Comparison of ENCODE assay signal across 22 cellular contexts in the genomic region with DNA sequence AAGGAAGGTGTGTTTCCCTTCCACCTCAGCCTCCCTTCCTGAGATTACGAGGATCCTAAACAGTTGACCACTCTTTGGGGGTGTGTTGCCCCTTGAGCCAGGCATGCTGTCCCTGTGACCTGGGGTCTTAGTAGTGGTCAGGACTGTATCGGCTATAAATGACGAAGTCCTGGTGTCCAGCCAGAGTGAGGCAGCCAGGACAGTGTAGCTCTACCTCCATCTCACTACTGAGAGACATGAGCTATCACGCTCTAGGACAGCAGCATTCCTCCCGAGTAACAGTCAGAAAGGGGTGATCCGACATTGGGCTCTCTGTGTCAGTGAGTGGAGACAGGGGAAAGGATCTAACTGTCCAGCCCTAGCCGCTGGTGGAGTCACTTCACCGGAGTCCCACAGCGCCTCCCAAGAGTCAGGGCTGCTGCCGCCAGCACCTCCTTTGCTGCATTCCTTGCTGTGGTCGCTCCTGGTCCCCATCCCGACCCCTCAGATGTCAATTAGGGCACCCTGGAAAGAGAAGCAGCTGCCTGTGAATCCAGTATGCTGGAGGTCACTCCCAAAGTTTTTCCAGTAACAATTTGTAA. TPM values are rescaled to one million over a fixed set of nuclear protein-coding genes. Genes with fewer than 3 reads are reported as not detected.
DNase-seq lines count a peak whose midpoint lies in the region; ATAC-seq and TF ChIP-seq lines count a peak whose summit lies in the region.
"Had no signal": no experiment of that assay in that cellular context is flagged by ENCODE, and none has a peak within 500 bp of the region (broad histone marks: within the 10 kb centered on the region; RNA-seq: fewer than 3 reads in every experiment).

No MANE protein-coding gene starts in this region.

- H3K27ac ChIP-seq in esophagus muscularis mucosa (replicated peaks in 1 of 4) (no peak overlapping the region), stomach (peak overlapping the region in 4 of 5 donors; percentile 20 to 78 (median 62))
- no peak overlapping the region for H3K27ac ChIP-seq in CD8-positive, alpha-beta T cell (ENCODE audit: low read depth, low read length)
- H3K27ac ChIP-seq: HL-60, KMS-11, SJSA1 had no signal

- intact Hi-C loops in Calu3 (cut with micrococcal nuclease; ENCODE audit: unreplicated experiment) = no loop called here
- intact Hi-C loops in esophagus muscularis mucosa (cut with DNase I) = no loop called here
- intact Hi-C loops in stomach (cut with DNase I; ENCODE audit: low total_unique reads) = no loop called here
- intact Hi-C loops in CD8-positive, alpha-beta T cell (cut with DNase I, micrococcal nuclease) = no loop called here

- H3K4me1 Mint-ChIP-seq in Calu3 (ENCODE audit: low read depth, unreplicated experiment) = peaks cover 62% of the 10 kb centered on the region
- no peaks in the 10 kb centered on the region for H3K4me1 Mint-ChIP-seq in CD8-positive, alpha-beta T cell (ENCODE audit: low read depth)

- TF ChIP-seq EP300 in esophagus muscularis mucosa (IDR thresholded peaks at IDR 0.05) = no peak
- TF ChIP-seq EP300 in stomach (IDR thresholded peaks at IDR 0.05) = no peak

- no peak for TF ChIP-seq CTCF in Calu3 (IDR thresholded peaks at IDR 0.05; ENCODE audit: unreplicated experiment)
- TF ChIP-seq CTCF in esophagus muscularis mucosa (IDR thresholded peaks at IDR 0.05) = no peak
- TF ChIP-seq CTCF in stomach (IDR thresholded peaks at IDR 0.05) = no peak
- TF ChIP-seq CTCF in CD8-positive, alpha-beta T cell (IDR thresholded peaks at IDR 0.05) = no peak

- POLR2A ChIA-PET in CD8-positive, alpha-beta T cell (lab: Charles Lee) = no interaction called here

- H3K36me3 ChIP-seq in esophagus muscularis mucosa = no peaks in the 10 kb centered on the region
- H3K36me3 ChIP-seq in stomach = no peaks in the 10 kb centered on the region
- H3K36me3 ChIP-seq in CD8-positive, alpha-beta T cell (ENCODE audit: insufficient read depth, low read length) = no peaks in the 10 kb centered on the region
- H3K36me3 ChIP-seq: BE2C, SJSA1 had no signal

- H3K4me3 ChIP-seq in esophagus muscularis mucosa (no peak overlapping the region), stomach (no peak overlapping the region)
- no peak overlapping the region for H3K4me3 ChIP-seq in CD8-positive, alpha-beta T cell (ENCODE audit: low read depth, low read length)
- H3K4me3 ChIP-seq: SJSA1 had no signal

- DNase-seq in Calu3 (no peak), SK-MEL-5 (ENCODE audit: low read depth, low spot score) (peak; percentile 7), esophagus muscularis mucosa (ENCODE audit: extremely low spot score) (peak; percentile 50), stomach (no peak)
- no peak for DNase-seq in activated CD4-positive, alpha-beta T cell treated with anti-CD3 and anti-CD28 coated beads for 4 hours
- DNase-seq in CD8-positive, alpha-beta T cell = no peak
- DNase-seq: BE2C; DMS 273 treated with DMSO at 0.1 percent for 48 hours; DMS79 treated with DMSO at 0.1 percent for 48 hours; HCEC 1CT; NCI-H1092 treated with DMSO at 0.1 percent for 48 hours; NCI-H1436 treated with DMSO at 0.1 percent for 48 hours; NCI-H2029; NCI-H345; NCI-H524; NCI-H774; NK-92 treated with Interleukin-12 subunit alpha and Interleukin-12 subunit beta, amount 100 ng/mL, for 24 hours had no signal

- no peak for ATAC-seq in CD8-positive, alpha-beta T cell
- ATAC-seq in GM21737 (IDR thresholded peaks at IDR 0.05; ENCODE audit: unreplicated experiment) = no peak

- no TSS peak for BruUV-seq in Calu3 (replicated peaks; lab: Mats Ljungman, UMichigan)

- peaks cover 0 to 30% (median 8%) of the 10 kb centered on the region in 4 donors for H3K27me3 ChIP-seq in esophagus muscularis mucosa
- peaks cover 0 to 23% (median 7%) of the 10 kb centered on the region in 3 donors for H3K27me3 ChIP-seq in stomach
- H3K27me3 ChIP-seq in CD8-positive, alpha-beta T cell (ENCODE audit: insufficient read depth, low read length) = peaks cover 6% of the 10 kb centered on the region
- H3K27me3 ChIP-seq: BE2C, SJSA1 had no signal

- H3K4me3 Mint-ChIP-seq in Calu3 (ENCODE audit: low read depth, unreplicated experiment) = no peak overlapping the region
- H3K4me3 Mint-ChIP-seq in CD8-positive, alpha-beta T cell = no peak overlapping the region

- H3K36me3 Mint-ChIP-seq in Calu3 (ENCODE audit: insufficient read depth, unreplicated experiment) = peaks cover 19% of the 10 kb centered on the region
- no peaks in the 10 kb centered on the region for H3K36me3 Mint-ChIP-seq in CD8-positive, alpha-beta T cell

- in situ Hi-C loops in SK-MEL-5 (cut with HindIII; ENCODE audit: low pct_unique_long_range_greater_than_20kb, low sequenced_read_pairs) = no loop called here

- WGBS in esophagus muscularis mucosa = 72% methylated on average over 12 of the region's 12 CpGs
- 77 to 93% (median 86%) methylated on average over 12 of the region's 12 CpGs for WGBS in stomach, 5 donors

- no peak for TF ChIP-seq POLR2A in esophagus muscularis mucosa (IDR thresholded peaks at IDR 0.05; ENCODE audit: low read depth)
- no peak for TF ChIP-seq POLR2A in stomach (IDR thresholded peaks at IDR 0.05)

- H3K27ac Mint-ChIP-seq in Calu3 (ENCODE audit: unreplicated experiment) = peak overlapping the region; percentile 61
- H3K27ac Mint-ChIP-seq in CD8-positive, alpha-beta T cell = no peak overlapping the region

- no peaks in the 10 kb centered on the region for H3K9me3 Mint-ChIP-seq in Calu3 (ENCODE audit: low read depth, unreplicated experiment)
- H3K9me3 Mint-ChIP-seq in CD8-positive, alpha-beta T cell = no peaks in the 10 kb centered on the region

- H3K27me3 Mint-ChIP-seq in Calu3 (ENCODE audit: unreplicated experiment) = no peaks in the 10 kb centered on the region
- H3K27me3 Mint-ChIP-seq in CD8-positive, alpha-beta T cell (ENCODE audit: low read depth) = peaks cover 24% of the 10 kb centered on the region

- CTCF ChIA-PET in Calu3 (lab: Charles Lee) = no interaction called here
- CTCF ChIA-PET in CD8-positive, alpha-beta T cell (lab: Charles Lee) = interaction anchor here (0.9 to 1.6 kb wide), 3 partner anchors 17 to 111 kb away, joined by 3 read pairs; no protein-coding TSS in a partner anchor

- H3K4me1 ChIP-seq in esophagus muscularis mucosa (no peaks in the 10 kb centered on the region), stomach (peaks cover 0 to 18% (median 10%) of the 10 kb centered on the region in 4 donors)
- no peaks in the 10 kb centered on the region for H3K4me1 ChIP-seq in CD8-positive, alpha-beta T cell (ENCODE audit: insufficient read depth, low read length)
- H3K4me1 ChIP-seq: BE2C, SJSA1 had no signal

- H3K9me3 ChIP-seq in esophagus muscularis mucosa (no peaks in the 10 kb centered on the region), stomach (no peaks in the 10 kb centered on the region)
- no peaks in the 10 kb centered on the region for H3K9me3 ChIP-seq in CD8-positive, alpha-beta T cell (ENCODE audit: low read length)
- H3K9me3 ChIP-seq: BE2C, SJSA1 had no signal

RNA-seq across cellular contexts. Expression of a gene that starts 3.3 kb away (rescaled TPM):
- 0.28 and 0.39 TPM in 2 replicates for total RNA-seq in Calu3 (2022)
- not detected in 2 replicates for total RNA-seq in SK-MEL-5 (2014; rRNA removed; shearing (Covaris generic))
- polyA plus RNA-seq in SK-MEL-5 (2015; cell fraction: cytosol; rRNA removed) = not detected in 2 replicates
- not detected in 2 replicates for polyA plus RNA-seq in SK-MEL-5 (2015; cell fraction: nucleus; rRNA removed)
- under 1 TPM in 1 of 4 donors, not detected in 3; 0.17 TPM for total RNA-seq in esophagus muscularis mucosa
- total RNA-seq in stomach = 100 to 1,000 TPM in 1 of 5 donors, 10 to 100 TPM in 4; 14.5 to 164 (median 61.3) TPM
- 1 to 10 TPM in 2 of 3 donors, under 1 TPM in 1; 0.55 to 5.3 (median 3.1) TPM for polyA plus RNA-seq in stomach
- not detected for total RNA-seq in CD8-positive, alpha-beta T cell
- total RNA-seq: A673 had no signal

RNA-seq across cellular contexts. Expression of a gene that starts 35.8 kb away (rescaled TPM):
- 22.3 and 41.5 TPM in 2 replicates for total RNA-seq in Calu3 (2022)
- total RNA-seq in SK-MEL-5 (2014; rRNA removed; shearing (Covaris generic)) = 1.7 and 2.4 TPM in 2 replicates
- polyA plus RNA-seq in SK-MEL-5 (2015; cell fraction: cytosol; rRNA removed) = 4.7 and 6.7 TPM in 2 replicates
- polyA plus RNA-seq in SK-MEL-5 (2015; cell fraction: nucleus; rRNA removed) = 8.4 and 8.7 TPM in 2 replicates
- 10 to 100 TPM in 1 of 4 donors, 1 to 10 TPM in 3; 4.0 to 11.3 (median 6.0) TPM for total RNA-seq in esophagus muscularis mucosa
- total RNA-seq in stomach = 100 to 1,000 TPM in 2 of 5 donors, 10 to 100 TPM in 3; 36.4 to 110 (median 86.2) TPM
- polyA plus RNA-seq in stomach = 10 to 100 TPM; 10.0 to 53.0 (median 21.7) TPM
- total RNA-seq in CD8-positive, alpha-beta T cell = 1 to 10 TPM; 6.5 to 7.4 TPM

Comparison
In these comparisons a context has a peak if more than half of its experiments do, and no peak if none do; other contexts are left out.
1. DNase-seq: peak in SK-MEL-5 (single experiment) and esophagus muscularis mucosa (single experiment); none in Calu3 (single experiment), stomach (single experiment), activated CD4-positive, alpha-beta T cell treated with anti-CD3 and anti-CD28 coated beads for 4 hours (0 of 2) and CD8-positive, alpha-beta T cell (0 of 7).
2. H3K27ac ChIP-seq: peak in stomach (4 of 5); none in esophagus muscularis mucosa (0 of 4) and CD8-positive, alpha-beta T cell (single experiment).
3. RNA of a gene that starts 3.3 kb away (total RNA-seq): 14.5 to 164 TPM in stomach; 0.28 to 0.39 TPM in Calu3, not detected in SK-MEL-5, 0.17 TPM in esophagus muscularis mucosa and not detected in CD8-positive, alpha-beta T cell; every median in the first group is over 10 times any median in the second.